In the genomic region with DNA sequence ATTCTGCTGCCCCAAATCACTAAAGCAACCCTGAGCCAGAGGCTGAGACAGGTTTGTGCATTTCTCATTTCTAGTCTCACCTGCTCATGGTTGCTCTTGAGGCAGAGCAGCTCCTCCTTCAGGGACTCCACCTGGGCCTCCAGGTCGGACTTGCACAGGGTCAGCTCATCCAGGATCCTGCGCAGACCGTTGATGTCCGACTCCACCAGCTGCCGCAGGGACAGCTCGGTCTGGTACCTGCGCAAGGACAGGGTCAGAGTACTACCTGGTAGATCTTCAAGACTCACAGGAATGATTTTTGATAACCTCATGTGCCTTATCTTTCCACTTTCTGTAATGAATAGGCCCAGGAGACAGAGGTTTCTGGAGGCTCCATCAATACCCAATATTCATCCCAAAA, we compare ENCODE assay signal across 20 cellular contexts. TPM values are rescaled to one million over a fixed set of nuclear protein-coding genes. Genes with fewer than 3 reads are reported as not detected.
DNase-seq lines count a peak whose midpoint lies in the region; ATAC-seq, FAIRE-seq and TF ChIP-seq lines count a peak whose summit lies in the region.
"Had no signal": no experiment of that assay in that cellular context is flagged by ENCODE, and none has a peak within 500 bp of the region (broad histone marks: within the 10 kb centered on the region; RNA-seq: fewer than 3 reads in every experiment).

No MANE protein-coding gene starts in this region.

- no peak overlapping the region for H3K14ac ChIP-seq in IMR-90 (replicated peaks; ENCODE audit: low read depth, low read length)

- no peak overlapping the region for H2BK120ac ChIP-seq in IMR-90 (ENCODE audit: low read depth, low read length)

- H3K4me1 ChIP-seq in IMR-90 (ENCODE audit: control insufficient read depth, insufficient read depth, low read length): peaks cover 5% of the 10 kb centered on the region; the same call in 1 of the 2 replicates
- peaks cover 37% of the 10 kb centered on the region for H3K4me1 ChIP-seq in foreskin keratinocyte
- no peaks in the 10 kb centered on the region for H3K4me1 ChIP-seq in psoas muscle
- no peaks in the 10 kb centered on the region for H3K4me1 ChIP-seq in small intestine (ENCODE audit: control insufficient read depth in 2 of 2, insufficient read depth in 1 of 2, low read depth in 1 of 2, low read length in 1 of 2)
- H3K4me1 ChIP-seq: BE2C, HAP-1 had no signal

- no peak overlapping the region for H2BK20ac ChIP-seq in IMR-90 (ENCODE audit: low read depth, low read length)

- no peaks in the 10 kb centered on the region for H3K79me1 ChIP-seq in IMR-90 (ENCODE audit: low read depth in 1 of 2, low read length in 2 of 2)

- POLR2A ChIA-PET in IMR-90 (lab: Charles Lee; ENCODE audit: unreplicated experiment): no interaction called here

- H3K9me3 ChIP-seq in IMR-90 (ENCODE audit: control insufficient read depth, insufficient read depth, low read length): no peaks in the 10 kb centered on the region
- no peaks in the 10 kb centered on the region for H3K9me3 ChIP-seq in psoas muscle
- H3K9me3 ChIP-seq in small intestine (ENCODE audit: control insufficient read depth, low read depth): no peaks in the 10 kb centered on the region
- H3K9me3 ChIP-seq: BE2C, HAP-1 had no signal

- in situ Hi-C loops in IMR-90 (cut with MboI; ENCODE audit: low sequenced_read_pairs): no loop called here

- DNase-seq in IMR-90 (no peak), foreskin keratinocyte (no peak), psoas muscle (no peak), RCC 7860 (ENCODE audit: low spot score) (no peak), small intestine (no peak), GM12891 (ENCODE audit: insufficient read length, low spot score) (no peak)
- DNase-seq: ACHN; BE2C; CD4-positive, CD25-positive, alpha-beta regulatory T cell; CD8-positive, alpha-beta memory T cell; COR-L47; DMS 273 treated with DMSO at 0.1 percent for 48 hours; DMS53; DND-41; EL had no signal

- no peak overlapping the region for H4K8ac ChIP-seq in IMR-90 (ENCODE audit: low read depth in 2 of 2, low read length in 2 of 2)

- no peaks in the 10 kb centered on the region for H4K20me1 ChIP-seq in IMR-90 (ENCODE audit: insufficient read depth, low read length)

- no peak overlapping the region for H2AK5ac ChIP-seq in IMR-90 (ENCODE audit: low read depth, low read length)

- H3K56ac ChIP-seq in IMR-90 (ENCODE audit: extremely low read depth, insufficient read depth, low read length): no peak overlapping the region

- H2BK5ac ChIP-seq in IMR-90 (ENCODE audit: low read depth, low read length, poor library complexity, severe bottlenecking): no peak overlapping the region

- H3K36me3 ChIP-seq in IMR-90 (ENCODE audit: control insufficient read depth, insufficient read depth, low read length) (no peaks in the 10 kb centered on the region), psoas muscle (ENCODE audit: insufficient read depth in 1 of 2, low read depth in 1 of 2) (no peaks in the 10 kb centered on the region), small intestine (ENCODE audit: control insufficient read depth in 2 of 2, insufficient read depth in 2 of 2, low read length in 2 of 2) (no peaks in the 10 kb centered on the region)
- H3K36me3 ChIP-seq: BE2C, HAP-1 had no signal

- H3K9me1 ChIP-seq in IMR-90 (ENCODE audit: insufficient read depth, low read length): no peaks in the 10 kb centered on the region; the same call in 1 of the 2 replicates

- H3K4me3 ChIP-seq in IMR-90 (ENCODE audit: insufficient read depth, low read depth, low read length): no peak overlapping the region
- peak overlapping the region; percentile 16 for H3K4me3 ChIP-seq in psoas muscle
- H3K4me3 ChIP-seq in small intestine (ENCODE audit: low read depth in 1 of 2, low read length in 2 of 2): no peak overlapping the region
- H3K4me3 ChIP-seq: HAP-1 had no signal

- no peak overlapping the region for H4K91ac ChIP-seq in IMR-90 (ENCODE audit: insufficient read depth, low read depth, low read length)

- TF ChIP-seq RAD21 in IMR-90 (IDR thresholded peaks at IDR 0.05; ENCODE audit: low read length): no peak

- ATAC-seq in IMR-90 (ENCODE audit: low read depth) (no peak), foreskin keratinocyte (no peak), psoas muscle (no peak)
- ATAC-seq: HepG2 had no signal

- H2AFZ ChIP-seq in IMR-90 (replicated peaks; ENCODE audit: low read length, poor library complexity): no peak overlapping the region

- TF ChIP-seq POLR2A in IMR-90 (IDR thresholded peaks at IDR 0.05; ENCODE audit: low read depth, low read length): no peak
- no peak for TF ChIP-seq POLR2A in GM12891 (IDR thresholded peaks at IDR 0.05; ENCODE audit: low read depth, low read length)

- no peak overlapping the region for H2AK9ac ChIP-seq in IMR-90 (replicated peaks; ENCODE audit: low read depth, low read length, poor library complexity)

- FAIRE-seq in RCC 7860 (lab: Jason Lieb, UNC) (no peak), small intestine (lab: Jason Lieb, UNC) (no peak), GM12891 (lab: Jason Lieb, UNC) (no peak)
- FAIRE-seq: A204.1, G401.6, HepG2 had no signal

- H3K4ac ChIP-seq in IMR-90 (ENCODE audit: low read depth, low read length): no peak overlapping the region

- no peak overlapping the region for H3K23ac ChIP-seq in IMR-90 (ENCODE audit: low read depth, low read length)

- no peak overlapping the region for H3K9ac ChIP-seq in IMR-90 (ENCODE audit: low read depth, low read length)

- CTCF ChIA-PET in IMR-90 (lab: Yijun Ruan, JAX): no interaction called here

- no TSS peak for BruUV-seq in IMR-90 (replicated peaks; lab: Mats Ljungman, UMichigan)

- H3K27me3 ChIP-seq in IMR-90 (ENCODE audit: control insufficient read depth, insufficient read depth, low read length) (no peaks in the 10 kb centered on the region), foreskin keratinocyte (no peaks in the 10 kb centered on the region), psoas muscle (ENCODE audit: insufficient read depth in 3 of 3, low read length in 2 of 3) (no peaks in the 10 kb centered on the region), small intestine (ENCODE audit: control insufficient read depth in 2 of 2, insufficient read depth in 2 of 2, low read length in 2 of 2) (no peaks in the 10 kb centered on the region)

- no peak overlapping the region for H4K5ac ChIP-seq in IMR-90 (ENCODE audit: low read depth, low read length)

- H3K27ac ChIP-seq in IMR-90 (ENCODE audit: insufficient read depth, low read length) (no peak overlapping the region), foreskin keratinocyte (peak overlapping the region; percentile 97), psoas muscle (no peak overlapping the region), small intestine (ENCODE audit: low read depth in 1 of 2, low read length in 1 of 2) (no peak overlapping the region)

- dilution Hi-C loops in IMR-90 (cut with HindIII; ENCODE audit: low sequenced_read_pairs, unreplicated experiment): no loop called here

- WGBS in IMR-90 (ENCODE audit: extremely low coverage in 2 of 2, insufficient read length in 1 of 2), 2 experiments: no CpG with 5 or more reads among the region's 7 CpGs
- WGBS in psoas muscle, 3 donors: 95 to 98% (median 97%) methylated on average over 7 of the region's 7 CpGs
- WGBS in small intestine, 3 donors: 86 to 90% (median 88%) methylated on average over 7 of the region's 7 CpGs

- H3K18ac ChIP-seq in IMR-90 (ENCODE audit: low read depth, low read length): no peak overlapping the region

- TF ChIP-seq CTCF in IMR-90 (conservative IDR thresholded peaks at IDR 0.05; ENCODE audit: low read depth, low read length) (no peak), foreskin keratinocyte (conservative IDR thresholded peaks at IDR 0.05) (no peak), psoas muscle (IDR thresholded peaks at IDR 0.05) (no peak)

- H2BK15ac ChIP-seq in IMR-90 (ENCODE audit: low read depth, low read length): 0 out of 3 replicates have a peak overlapping the region, but pooled peaks have one; percentile 16

- intact Hi-C loops in IMR-90 (cut with micrococcal nuclease): no loop called here
- intact Hi-C loops in psoas muscle (cut with DNase I): no loop called here

- no peak overlapping the region for H3K4me2 ChIP-seq in IMR-90 (ENCODE audit: low read depth, low read length)

RNA-seq across cellular contexts. Expression of gene KRT31, which starts 1.1 kb away (rescaled TPM):
- total RNA-seq in IMR-90 (2012; rRNA removed) (not detected in 2 replicates), foreskin keratinocyte (5.3 and 27.0 TPM in 2 replicates), psoas muscle (1 to 10 TPM in 2 of 4 donors, under 1 TPM in 2; 0.38 to 4.6 (median 2.7) TPM)
- polyA plus RNA-seq in IMR-90 (2012; rRNA removed) (0.05 TPM in 1 of 2 replicates, not detected in the other), foreskin keratinocyte (8.3 and 39.4 TPM in 2 replicates), psoas muscle (1 to 10 TPM in 1 of 3 donors, under 1 TPM in 2; 0.18 to 2.8 (median 0.23) TPM), small intestine (not detected)
- polyA plus RNA-seq in IMR-90 (2012; cell fraction: cytosol; rRNA removed): not detected in 2 replicates
- 0.07 and 0.08 TPM in 2 replicates for polyA plus RNA-seq in IMR-90 (2012; cell fraction: nucleus; rRNA removed; ENCODE audit: low replicate concordance)
- polyA plus RNA-seq in GM12891 (2012; ENCODE audit: low read depth, missing spikeins): not detected
- total RNA-seq: CD4-positive, CD25-positive, alpha-beta regulatory T cell; CD8-positive, alpha-beta memory T cell; H4; HepG2 had no signal
- polyA plus RNA-seq: CD4-positive, CD25-positive, alpha-beta regulatory T cell; CD8-positive, alpha-beta memory T cell had no signal

RNA-seq across cellular contexts. Expression of gene KRT34, which starts 14.2 kb away (rescaled TPM):
- total RNA-seq in IMR-90 (2012; rRNA removed): 3.6 and 3.9 TPM in 2 replicates
- polyA plus RNA-seq in IMR-90 (2012; rRNA removed): 3.4 and 4.2 TPM in 2 replicates
- 1.6 and 2.5 TPM in 2 replicates for polyA plus RNA-seq in IMR-90 (2012; cell fraction: cytosol; rRNA removed)
- polyA plus RNA-seq in IMR-90 (2012; cell fraction: nucleus; rRNA removed; ENCODE audit: low replicate concordance): 1.4 and 3.1 TPM in 2 replicates
- total RNA-seq in foreskin keratinocyte: 11.8 and 20.8 TPM in 2 replicates
- 12.5 and 21.0 TPM in 2 replicates for polyA plus RNA-seq in foreskin keratinocyte
- not detected for total RNA-seq in psoas muscle
- not detected for polyA plus RNA-seq in psoas muscle
- not detected for polyA plus RNA-seq in small intestine
- polyA plus RNA-seq in GM12891 (2012; ENCODE audit: low read depth, missing spikeins): not detected
- total RNA-seq: CD4-positive, CD25-positive, alpha-beta regulatory T cell; CD8-positive, alpha-beta memory T cell; HepG2 had no signal
- polyA plus RNA-seq: CD4-positive, CD25-positive, alpha-beta regulatory T cell; CD8-positive, alpha-beta memory T cell; HepG2 had no signal

RNA-seq across cellular contexts. Expression of gene KRT33B, which starts 26.7 kb away (rescaled TPM):
- total RNA-seq in IMR-90 (2012; rRNA removed) (0.18 and 0.28 TPM in 2 replicates), foreskin keratinocyte (0.31 and 0.60 TPM in 2 replicates), psoas muscle (not detected)
- polyA plus RNA-seq in IMR-90 (2012; rRNA removed) (0.14 and 0.22 TPM in 2 replicates), foreskin keratinocyte (0.32 and 0.57 TPM in 2 replicates), psoas muscle (not detected), small intestine (not detected)
- polyA plus RNA-seq in IMR-90 (2012; cell fraction: cytosol; rRNA removed): 0.19 and 0.22 TPM in 2 replicates
- polyA plus RNA-seq in IMR-90 (2012; cell fraction: nucleus; rRNA removed; ENCODE audit: low replicate concordance): 0.25 TPM in 1 of 2 replicates, not detected in the other
- not detected for polyA plus RNA-seq in GM12891 (2012; ENCODE audit: low read depth, missing spikeins)
- total RNA-seq: CD4-positive, CD25-positive, alpha-beta regulatory T cell; CD8-positive, alpha-beta memory T cell; H4; HepG2 had no signal
- polyA plus RNA-seq: CD4-positive, CD25-positive, alpha-beta regulatory T cell; CD8-positive, alpha-beta memory T cell; HepG2 had no signal

RNA-seq across cellular contexts. Expression of gene KRT37, which starts 28.0 kb away (rescaled TPM):
- total RNA-seq in IMR-90 (2012; rRNA removed) (not detected in 2 replicates), foreskin keratinocyte (not detected in 2 replicates), psoas muscle (not detected)
- polyA plus RNA-seq in IMR-90 (2012; rRNA removed) (not detected in 2 replicates), foreskin keratinocyte (0.04 TPM in 1 of 2 replicates, not detected in the other), psoas muscle (not detected), small intestine (not detected)
- not detected in 2 replicates for polyA plus RNA-seq in IMR-90 (2012; cell fraction: cytosol; rRNA removed)
- not detected in 2 replicates for polyA plus RNA-seq in IMR-90 (2012; cell fraction: nucleus; rRNA removed; ENCODE audit: low replicate concordance)
- not detected for polyA plus RNA-seq in GM12891 (2012; ENCODE audit: low read depth, missing spikeins)
- total RNA-seq: CD4-positive, CD25-positive, alpha-beta regulatory T cell; CD8-positive, alpha-beta memory T cell; H4; HepG2 had no signal
- polyA plus RNA-seq: CD4-positive, CD25-positive, alpha-beta regulatory T cell; CD8-positive, alpha-beta memory T cell had no signal

RNA-seq across cellular contexts. Expression of gene KRT38, which starts 44.4 kb away (rescaled TPM):
- not detected in 2 replicates for total RNA-seq in IMR-90 (2012; rRNA removed)
- 0.04 and 0.09 TPM in 2 replicates for polyA plus RNA-seq in IMR-90 (2012; rRNA removed)
- 0.04 and 0.09 TPM in 2 replicates for polyA plus RNA-seq in IMR-90 (2012; cell fraction: cytosol; rRNA removed)
- polyA plus RNA-seq in IMR-90 (2012; cell fraction: nucleus; rRNA removed; ENCODE audit: low replicate concordance): 0.02 and 0.03 TPM in 2 replicates
- total RNA-seq in foreskin keratinocyte: not detected in 2 replicates
- polyA plus RNA-seq in foreskin keratinocyte: not detected in 2 replicates
- total RNA-seq in psoas muscle: not detected
- under 1 TPM in 1 of 3 donors, not detected in 2; 0.03 TPM for polyA plus RNA-seq in psoas muscle
- not detected for polyA plus RNA-seq in small intestine
- not detected for polyA plus RNA-seq in GM12891 (2012; ENCODE audit: low read depth, missing spikeins)
- total RNA-seq: CD4-positive, CD25-positive, alpha-beta regulatory T cell; CD8-positive, alpha-beta memory T cell; H4; HepG2 had no signal
- polyA plus RNA-seq: CD4-positive, CD25-positive, alpha-beta regulatory T cell; CD8-positive, alpha-beta memory T cell; HepG2 had no signal
